ENCODE assay signal across 16 cellular contexts in the genomic region with DNA sequence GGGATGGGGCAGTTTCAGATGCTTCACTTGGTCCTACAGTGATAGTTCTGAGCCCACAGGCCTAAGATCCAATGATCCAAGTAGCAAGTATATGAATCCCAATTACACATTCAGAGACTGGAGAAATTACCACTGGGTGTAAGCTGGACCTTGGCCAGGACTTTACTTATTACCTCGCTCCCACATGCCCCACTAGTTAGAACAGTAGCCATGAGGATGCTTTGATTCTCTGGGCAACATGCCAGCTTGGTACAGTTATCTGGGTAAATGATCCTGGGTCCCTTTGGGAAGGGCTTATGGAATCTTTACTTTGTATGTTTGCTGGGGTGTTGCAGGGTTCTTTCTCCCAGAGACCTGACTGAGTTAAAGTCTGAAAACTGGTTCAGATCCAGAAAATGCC. TPM values are rescaled to one million over a fixed set of nuclear protein-coding genes. Genes with fewer than 3 reads are reported as not detected.
"Had no signal": no experiment of that assay in that cellular context is flagged by ENCODE, and none has a peak within 500 bp of the region (broad histone marks: within the 10 kb centered on the region; RNA-seq: fewer than 3 reads in every experiment).

No MANE protein-coding gene starts in this region.

- ATAC-seq: activated CD4-positive, CD25-positive, alpha-beta regulatory T cell treated with anti-CD3 and anti-CD28 coated beads, Interleukin-2, amount 50 U/mL, for 24 hours; gastroesophageal sphincter had no signal

- H3K36me3 Mint-ChIP-seq: brain had no signal

- FAIRE-seq: keratinocyte had no signal

- H3K4me3 ChIP-seq: gastroesophageal sphincter, right atrium auricular region, skin epidermis, vagina had no signal

- H3K4me1 Mint-ChIP-seq: brain had no signal

- H3K27ac ChIP-seq: gastroesophageal sphincter, parathyroid adenoma, right atrium auricular region, skin epidermis, vagina had no signal

- H3K27me3 ChIP-seq: right atrium auricular region, vagina had no signal

- H3K27ac Mint-ChIP-seq: activated naive CD8-positive, alpha-beta T cell; activated T-cell treated with anti-CD3 and anti-CD28 coated beads, Interleukin-2, amount 50 U/mL, for 24 hours; brain had no signal

- H3K79me2 ChIP-seq: parathyroid adenoma had no signal

- H3K9ac ChIP-seq: parathyroid adenoma had no signal

- H3K4me1 ChIP-seq: gastroesophageal sphincter, parathyroid adenoma, right atrium auricular region, vagina had no signal

- H3K9me3 Mint-ChIP-seq: activated T-cell treated with anti-CD3 and anti-CD28 coated beads, Interleukin-2, amount 50 U/mL, for 24 hours; brain had no signal

- H3K36me3 ChIP-seq: gastroesophageal sphincter, right atrium auricular region, vagina had no signal

- H2AFZ ChIP-seq: parathyroid adenoma had no signal

- H3K27me3 Mint-ChIP-seq: activated T-cell treated with anti-CD3 and anti-CD28 coated beads, Interleukin-2, amount 50 U/mL, for 24 hours had no signal

- H3K4me3 Mint-ChIP-seq: activated naive CD8-positive, alpha-beta T cell; activated T-cell treated with anti-CD3 and anti-CD28 coated beads, Interleukin-2, amount 50 U/mL, for 24 hours; brain had no signal

- DNase-seq: activated effector memory CD4-positive, alpha-beta T cell treated with anti-CD3 and anti-CD28 coated beads, Interleukin-2, amount 50 U/mL, for 16 hours; activated T-cell treated with anti-CD3 and anti-CD28 coated beads, Interleukin-2, amount 50 U/mL, for 24 hours; amygdala; cerebellar nuclear complex; dermis blood vessel endothelial cell had no signal

- H3K9me3 ChIP-seq: gastroesophageal sphincter, right atrium auricular region, vagina had no signal

RNA-seq across cellular contexts. Expression of a gene that starts 5.1 kb away (rescaled TPM):
- total RNA-seq: dermis blood vessel endothelial cell, mesenteric fat pad, right atrium auricular region, vagina had no signal
- polyA plus RNA-seq: keratinocyte had no signal

RNA-seq across cellular contexts. Expression of a gene that starts 29.0 kb away (rescaled TPM):
- total RNA-seq: right atrium auricular region had no signal

RNA-seq across cellular contexts. Expression of a gene that starts 53.6 kb away (rescaled TPM):
- total RNA-seq: epithelial cell of proximal tubule had no signal
